ENCODE assay signal across 20 cellular contexts in the genomic region with DNA sequence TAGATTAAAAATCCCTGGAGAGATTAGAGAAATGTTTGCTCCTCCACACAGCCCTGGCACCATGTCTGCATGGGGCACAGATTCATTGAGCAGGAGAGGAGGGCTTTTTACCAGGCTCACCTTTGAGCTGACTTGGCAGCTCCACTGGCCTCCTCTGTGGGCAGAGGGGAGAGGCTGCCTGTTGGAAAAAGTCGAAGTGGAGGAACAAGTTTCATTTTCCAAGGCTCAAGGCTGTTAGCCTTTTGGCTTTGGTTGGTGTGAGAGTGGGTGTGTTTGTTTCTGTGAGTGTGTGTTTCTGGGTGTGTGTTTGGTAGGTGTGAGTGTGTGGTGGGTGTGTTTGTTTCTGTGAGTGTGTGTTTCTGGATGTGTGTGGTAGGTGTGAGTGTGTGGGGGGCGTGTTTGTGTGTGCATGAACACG. TPM values are rescaled to one million over a fixed set of nuclear protein-coding genes. Genes with fewer than 3 reads are reported as not detected.
A peak's percentile ranks its signal among the peaks of the same experiment; 100 is the strongest.
DNase-seq lines count a peak whose midpoint lies in the region; ATAC-seq and TF ChIP-seq lines count a peak whose summit lies in the region.
"Had no signal": no experiment of that assay in that cellular context is flagged by ENCODE, and none has a peak within 500 bp of the region (broad histone marks: within the 10 kb centered on the region; RNA-seq: fewer than 3 reads in every experiment).

No MANE protein-coding gene starts in this region.

- no peak overlapping the region for H3K4me2 ChIP-seq in osteoblast (ENCODE audit: insufficient read depth, low read length)
- H3K4me2 ChIP-seq: SK-N-SH had no signal

- no peak overlapping the region for H2AFZ ChIP-seq in osteoblast (ENCODE audit: low read length)

- intact Hi-C loops in Right ventricle myocardium superior (cut with DNase I) (no loop called here), left ventricle myocardium inferior (cut with micrococcal nuclease) (no loop called here), left cardiac atrium (cut with DNase I) (no loop called here)

- H3K9ac ChIP-seq in mucosa of rectum (ENCODE audit: low read depth in 1 of 2, low read length in 2 of 2) = peak overlapping the region; percentile 39 to 64
- H3K9ac ChIP-seq: SK-N-SH had no signal

- H3K27me3 Mint-ChIP-seq in progenitor cell of endocrine pancreas = peaks cover 22% of the 10 kb centered on the region

- peak; percentile 75 for ATAC-seq in Right ventricle myocardium superior (ENCODE audit: poor library complexity)
- peak; percentile 46 to 72 for ATAC-seq in left cardiac atrium

- H3K36me3 ChIP-seq in left ventricle myocardium inferior = no peaks in the 10 kb centered on the region
- H3K36me3 ChIP-seq in mucosa of rectum (ENCODE audit: control insufficient read depth in 2 of 2, insufficient read depth in 2 of 2, low read length in 2 of 2) = peaks cover 25 to 41% of the 10 kb centered on the region in 2 donors
- H3K36me3 ChIP-seq in osteoblast (ENCODE audit: insufficient read depth, low read length) = no peaks in the 10 kb centered on the region
- H3K36me3 ChIP-seq: thoracic aorta had no signal

- H3K27ac Mint-ChIP-seq in progenitor cell of endocrine pancreas = no peak overlapping the region
- H3K27ac Mint-ChIP-seq: CD4-positive, alpha-beta memory T cell had no signal

- H3K9me3 ChIP-seq in left ventricle myocardium inferior (replicated peaks) = no peaks in the 10 kb centered on the region
- H3K9me3 ChIP-seq in mucosa of rectum (ENCODE audit: control insufficient read depth in 2 of 2, low read length in 2 of 2) = no peaks in the 10 kb centered on the region
- H3K9me3 ChIP-seq in osteoblast (ENCODE audit: low read depth, low read length) = no peaks in the 10 kb centered on the region
- H3K9me3 ChIP-seq: SK-N-SH, thoracic aorta had no signal

- TF ChIP-seq CTCF in left ventricle myocardium inferior (IDR thresholded peaks at IDR 0.05; ENCODE audit: borderline replicate concordance) (no peak), osteoblast (IDR thresholded peaks at IDR 0.05; ENCODE audit: extremely low read depth, low read depth, low read length) (no peak), progenitor cell of endocrine pancreas (IDR thresholded peaks at IDR 0.05; ENCODE audit: unreplicated experiment) (no peak)

- H3K27me3 ChIP-seq in left ventricle myocardium inferior (ENCODE audit: low read depth) (no peaks in the 10 kb centered on the region), mucosa of rectum (ENCODE audit: control insufficient read depth in 2 of 2, insufficient read depth in 2 of 2, low read length in 2 of 2) (no peaks in the 10 kb centered on the region), osteoblast (ENCODE audit: insufficient read depth, low read length) (no peaks in the 10 kb centered on the region)

- H3K9me3 Mint-ChIP-seq in progenitor cell of endocrine pancreas (ENCODE audit: low read depth) = no peaks in the 10 kb centered on the region
- H3K9me3 Mint-ChIP-seq: CD4-positive, alpha-beta memory T cell had no signal

- H3K4me3 Mint-ChIP-seq in progenitor cell of endocrine pancreas (ENCODE audit: low read depth) = no peak overlapping the region
- H3K4me3 Mint-ChIP-seq: CD4-positive, alpha-beta memory T cell had no signal

- H3K4me3 ChIP-seq in left ventricle myocardium inferior (no peak overlapping the region), mucosa of rectum (ENCODE audit: low read length in 2 of 2) (peak overlapping the region; percentile 33 to 59), osteoblast (ENCODE audit: insufficient read depth, low read length) (no peak overlapping the region)
- H3K4me3 ChIP-seq: thoracic aorta had no signal

- no peaks in the 10 kb centered on the region for H3K36me3 Mint-ChIP-seq in progenitor cell of endocrine pancreas (ENCODE audit: insufficient read depth)
- H3K36me3 Mint-ChIP-seq: CD4-positive, alpha-beta memory T cell had no signal

- H3K79me2 ChIP-seq in osteoblast (ENCODE audit: insufficient read depth, low read length) = no peaks in the 10 kb centered on the region

- DNase-seq in Right ventricle myocardium superior (no peak), left ventricle myocardium inferior (no peak), left cardiac atrium (no peak), osteoblast (ENCODE audit: insufficient read length, low spot score, missing footprints) (no peak), progenitor cell of endocrine pancreas (ENCODE audit: low spot score, unreplicated experiment) (no peak), NCI-H1092 treated with DMSO at 0.1 percent for 48 hours (lab: John Stamatoyannopoulos, UW) (no peak)
- no peak for DNase-seq in activated naive CD4-positive, alpha-beta T cell (lab: John Stamatoyannopoulos, UW)
- DNase-seq: activated CD4-positive, alpha-beta T cell treated with anti-CD3 and anti-CD28 coated beads, Interleukin-2, amount 50 U/mL, for 48 hours; activated T-cell treated with anti-CD3 and anti-CD28 coated beads, Interleukin-2, amount 50 U/mL, for 48 hours; CD4-positive, alpha-beta memory T cell; H7; NCI-H1930; NCI-H524; SK-N-SH had no signal

- no peaks in the 10 kb centered on the region for H4K20me1 ChIP-seq in osteoblast (ENCODE audit: insufficient read depth, low read length)

- peaks cover 3% of the 10 kb centered on the region for H3K4me1 Mint-ChIP-seq in progenitor cell of endocrine pancreas (ENCODE audit: low read depth)

- H3K4me1 ChIP-seq in left ventricle myocardium inferior = peaks cover 11% of the 10 kb centered on the region
- H3K4me1 ChIP-seq in mucosa of rectum (ENCODE audit: control insufficient read depth in 2 of 2, insufficient read depth in 2 of 2, low read length in 2 of 2) = peaks cover 20 to 44% of the 10 kb centered on the region in 2 donors
- no peaks in the 10 kb centered on the region for H3K4me1 ChIP-seq in osteoblast (ENCODE audit: insufficient read depth, low read length)

- H3K27ac ChIP-seq in left ventricle myocardium inferior (replicated peaks) = no peak overlapping the region
- H3K27ac ChIP-seq in mucosa of rectum (ENCODE audit: low read depth in 2 of 2, low read length in 2 of 2) = peak overlapping the region; percentile 96 to 98
- H3K27ac ChIP-seq in osteoblast (ENCODE audit: low read depth, low read length) = no peak overlapping the region
- H3K27ac ChIP-seq: thoracic aorta had no signal

RNA-seq across cellular contexts. Expression of a gene that starts 5.6 kb away (rescaled TPM):
- not detected for total RNA-seq in Right ventricle myocardium superior
- not detected for total RNA-seq in left ventricle myocardium inferior
- not detected for total RNA-seq in left cardiac atrium
- not detected in 2 replicates for total RNA-seq in osteoblast
- not detected in 2 replicates for total RNA-seq in progenitor cell of endocrine pancreas
- total RNA-seq: A172; CD4-positive, alpha-beta memory T cell; chondrocyte; H7; HT1080; MCF 10A; thoracic aorta had no signal

RNA-seq across cellular contexts. Expression of a gene that starts 39.5 kb away (rescaled TPM):
- total RNA-seq in Right ventricle myocardium superior (not detected), left ventricle myocardium inferior (not detected), left cardiac atrium (not detected), osteoblast (not detected in 2 replicates), progenitor cell of endocrine pancreas (not detected in 2 replicates)
- total RNA-seq: A172; CD4-positive, alpha-beta memory T cell; chondrocyte; H7; HT1080; MCF 10A; thoracic aorta had no signal

Comparison
In these comparisons a context has a peak if more than half of its experiments do, and no peak if none do; other contexts are left out.
1. H3K27ac ChIP-seq: peak in mucosa of rectum (2 of 2); none in left ventricle myocardium inferior (single experiment) and osteoblast (single experiment).
2. H3K4me3 ChIP-seq: peak in mucosa of rectum (2 of 2); none in left ventricle myocardium inferior (single experiment) and osteoblast (single experiment).